In genomic region chr3:146612015-146612414, GRCh38 we compare ENCODE assay signal across 12 cellular contexts. TPM values are rescaled to one million over a fixed set of nuclear protein-coding genes. Genes with fewer than 3 reads are reported as not detected.
"Had no signal": no experiment of that assay in that cellular context is flagged by ENCODE, and none has a peak within 500 bp of the region (broad histone marks: within the 10 kb centered on the region; RNA-seq: fewer than 3 reads in every experiment).

No MANE protein-coding gene starts in this region.

- H3K9me3 ChIP-seq: HAP-1 had no signal

- H3K9ac ChIP-seq: GM23248 had no signal

- H3K4me2 ChIP-seq: GM23338 had no signal

- DNase-seq: GM23248, GOT3, H7, H9, HCEC 1CT, HFFc6 had no signal

- H3K36me3 ChIP-seq: HAP-1 had no signal

- H3K4me3 ChIP-seq: GM23248, GM23338, HAP-1 had no signal

- H3K27ac ChIP-seq: GM23248 had no signal

- H2AFZ ChIP-seq: GM23248, GM23338 had no signal

- ATAC-seq: GM23338, HCT116 had no signal

- FAIRE-seq: H1, H54 had no signal

RNA-seq across cellular contexts. Expression of gene PLSCR5, which starts 6.9 kb away (rescaled TPM):
- total RNA-seq: GM23248, GM23338, H1, H4, H7, H9, HFFc6 had no signal
- polyA plus RNA-seq: GM23248, GM23338, H1 had no signal
